1 cellular context compared by ENCODE assay signal in genomic region chr4:17619416-17620105, GRCh38.
TF ChIP-seq lines count a peak whose summit lies in the region.

No MANE protein-coding gene starts in this region.

TF ChIP-seq in SK-N-SH treated with all-trans-retinoic acid at 6 μM for 48 hours, 23 proteins besides CTCF, POLR2A, EP300 and RAD21 (continued from another document):
- TF ChIP-seq PATZ1 (CRISPR knock-in tag; IDR thresholded peaks at IDR 0.05; ENCODE audit: borderline replicate concordance) = no peak
TF ChIP-seq in SK-N-SH treated with all-trans-retinoic acid at 6 μM for 48 hours: peak in this region for 0.
